8 cellular contexts compared by ENCODE assay signal in genomic region chr3:25789209-25789595, GRCh38. TPM values are rescaled to one million over a fixed set of nuclear protein-coding genes. Genes with fewer than 3 reads are reported as not detected.
DNase-seq lines count a peak whose midpoint lies in the region; ATAC-seq, FAIRE-seq and TF ChIP-seq lines count a peak whose summit lies in the region.

No MANE protein-coding gene starts in this region.

- H3K27ac ChIP-seq in keratinocyte (ENCODE audit: control insufficient read depth, insufficient read depth, low read length), result peak overlapping the region; percentile 86
- H3K27ac ChIP-seq in subcutaneous abdominal adipose tissue (ENCODE audit: low read depth, low read length), result peak overlapping the region; percentile 94

- H3K4me1 Mint-ChIP-seq in T-helper 1 cell treated with Interleukin-12 subunit alpha and Interleukin-12 subunit beta and Interleukin-4 antibody, amounts not matched to agents 30 μg/mL and 1 μg/mL, for 36 hours (ENCODE audit: low read depth), result peaks cover 47% of the 10 kb centered on the region
- H3K4me1 Mint-ChIP-seq in activated naive CD8-positive, alpha-beta T cell (ENCODE audit: low read depth), result peaks cover 56% of the 10 kb centered on the region

- no peaks in the 10 kb centered on the region for H3K27me3 Mint-ChIP-seq in T-helper 1 cell treated with Interleukin-12 subunit alpha and Interleukin-12 subunit beta and Interleukin-4 antibody, amounts not matched to agents 30 μg/mL and 1 μg/mL, for 36 hours (ENCODE audit: low read depth)
- no peaks in the 10 kb centered on the region for H3K27me3 Mint-ChIP-seq in activated naive CD8-positive, alpha-beta T cell

- peak overlapping the region; percentile 91 for H3K4me2 ChIP-seq in keratinocyte (ENCODE audit: control insufficient read depth, extremely low read depth, insufficient read depth, low read depth, low read length)

- peak overlapping the region; percentile 88 for H2AFZ ChIP-seq in keratinocyte (ENCODE audit: control insufficient read depth, low read length)

- H3K27me3 ChIP-seq in keratinocyte (ENCODE audit: control insufficient read depth, extremely low read depth, insufficient read depth, low read length), result no peaks in the 10 kb centered on the region
- H3K27me3 ChIP-seq in subcutaneous abdominal adipose tissue (ENCODE audit: control insufficient read depth in 5 of 5, insufficient read depth in 4 of 5, low read length in 5 of 5), result peaks cover 0 to 3% (median 0%) of the 10 kb centered on the region in 5 donors

- H3K9ac ChIP-seq in keratinocyte (ENCODE audit: control insufficient read depth, extremely low read depth, insufficient read depth, low read length) (peak overlapping the region; percentile 88), subcutaneous abdominal adipose tissue (ENCODE audit: low read length in 5 of 5) (peak overlapping the region; percentile 72 to 96 (median 84))

- TF ChIP-seq CTCF in keratinocyte (optimal IDR thresholded peaks at IDR 0.05 in 1 of 3, IDR thresholded peaks at IDR 0.05 in 1 of 3, conservative IDR thresholded peaks at IDR 0.05 in 1 of 3; ENCODE audit: extremely low read depth in 1 of 3, insufficient read depth in 2 of 3, low read length in 3 of 3), result no peak

- peak overlapping the region; percentile 97 for H3K27ac Mint-ChIP-seq in T-helper 1 cell treated with Interleukin-12 subunit alpha and Interleukin-12 subunit beta and Interleukin-4 antibody, amounts not matched to agents 30 μg/mL and 1 μg/mL, for 36 hours
- peak overlapping the region; percentile 94 for H3K27ac Mint-ChIP-seq in activated naive CD8-positive, alpha-beta T cell

- H3K4me1 ChIP-seq in keratinocyte (ENCODE audit: control insufficient read depth, extremely low read depth, insufficient read depth, low read length) (no peaks in the 10 kb centered on the region), subcutaneous abdominal adipose tissue (ENCODE audit: control insufficient read depth in 5 of 5, insufficient read depth in 5 of 5, low read length in 5 of 5) (peaks cover 7 to 22% (median 13%) of the 10 kb centered on the region in 5 donors)

- H3K36me3 Mint-ChIP-seq in T-helper 1 cell treated with Interleukin-12 subunit alpha and Interleukin-12 subunit beta and Interleukin-4 antibody, amounts not matched to agents 30 μg/mL and 1 μg/mL, for 36 hours (ENCODE audit: low read depth), result peaks cover 14% of the 10 kb centered on the region
- peaks cover 3% of the 10 kb centered on the region for H3K36me3 Mint-ChIP-seq in activated naive CD8-positive, alpha-beta T cell

- H3K36me3 ChIP-seq in keratinocyte (ENCODE audit: control insufficient read depth in 2 of 2, extremely low read depth in 1 of 2, insufficient read depth in 2 of 2, low read length in 2 of 2), result no peaks in the 10 kb centered on the region
- H3K36me3 ChIP-seq in subcutaneous abdominal adipose tissue (ENCODE audit: control insufficient read depth in 5 of 5, insufficient read depth in 5 of 5, low read length in 5 of 5), result peaks cover 0 to 7% (median 3%) of the 10 kb centered on the region in 5 donors

- DNase-seq in T-helper 1 cell (no peak), keratinocyte (ENCODE audit: low read depth, low spot score) (no peak), EL (no peak), hepatic stellate cell (ENCODE audit: low spot score) (no peak)

- dilution Hi-C loops in keratinocyte (cut with MboI; ENCODE audit: extremely low pct_ligation_motif_present, low sequenced_read_pairs), result no loop called here

- ATAC-seq in HG03469 (IDR thresholded peaks at IDR 0.05; ENCODE audit: unreplicated experiment), result no peak

- H3K9me1 ChIP-seq in keratinocyte (ENCODE audit: control insufficient read depth, extremely low read depth, insufficient read depth, low read length), result no peaks in the 10 kb centered on the region

- FAIRE-seq in keratinocyte (lab: Jason Lieb, UNC), result no peak

- H3K79me2 ChIP-seq in keratinocyte (ENCODE audit: control insufficient read depth, insufficient read depth, low read length), result peaks cover 5% of the 10 kb centered on the region

- H4K20me1 ChIP-seq in keratinocyte (ENCODE audit: control insufficient read depth, extremely low read depth, insufficient read depth, low read length), result no peaks in the 10 kb centered on the region

- H3K9me3 Mint-ChIP-seq in T-helper 1 cell treated with Interleukin-12 subunit alpha and Interleukin-12 subunit beta and Interleukin-4 antibody, amounts not matched to agents 30 μg/mL and 1 μg/mL, for 36 hours, result no peaks in the 10 kb centered on the region
- H3K9me3 Mint-ChIP-seq in activated naive CD8-positive, alpha-beta T cell (ENCODE audit: low read depth), result no peaks in the 10 kb centered on the region

- H3K4me3 ChIP-seq in keratinocyte (ENCODE audit: control insufficient read depth in 2 of 3, extremely low read depth in 1 of 3, insufficient read depth in 2 of 3, low read depth in 1 of 3, low read length in 3 of 3) (peak overlapping the region; percentile 57 to 94 (median 72)), subcutaneous abdominal adipose tissue (ENCODE audit: low read depth in 1 of 5, low read length in 5 of 5) (peak overlapping the region; percentile 74 to 97 (median 82))

- H3K4me3 Mint-ChIP-seq in T-helper 1 cell treated with Interleukin-12 subunit alpha and Interleukin-12 subunit beta and Interleukin-4 antibody, amounts not matched to agents 30 μg/mL and 1 μg/mL, for 36 hours, result peak overlapping the region; percentile 95
- H3K4me3 Mint-ChIP-seq in activated naive CD8-positive, alpha-beta T cell, result peak overlapping the region; percentile 99

- no peaks in the 10 kb centered on the region for H3K9me3 ChIP-seq in keratinocyte (ENCODE audit: control insufficient read depth, low read depth, low read length)
- no peaks in the 10 kb centered on the region for H3K9me3 ChIP-seq in subcutaneous abdominal adipose tissue (ENCODE audit: control insufficient read depth in 5 of 5, low read length in 5 of 5)

RNA-seq across cellular contexts. Expression of gene OXSM, which starts 0.7 kb away (rescaled TPM):
- polyA plus RNA-seq in keratinocyte, result 17.8 to 31.6 TPM (median 28.0 TPM) in 3 replicates
- polyA plus RNA-seq in keratinocyte (2011; ENCODE audit: low read depth), result 8.0 TPM
- 10.9 and 26.3 TPM in 2 replicates for polyA plus RNA-seq in keratinocyte (2011; cell fraction: cytosol; rRNA removed)
- polyA plus RNA-seq in keratinocyte (2011; cell fraction: nucleus; rRNA removed), result 28.8 and 35.7 TPM in 2 replicates
- 12.2 and 17.7 TPM in 2 replicates for polyA plus RNA-seq in keratinocyte (2012; ENCODE audit: low replicate concordance)
- 5.5 to 14.6 TPM (median 11.0 TPM) in 3 replicates for polyA minus RNA-seq in keratinocyte
- 3.1 TPM for polyA minus RNA-seq in keratinocyte (2011; cell fraction: cytosol; rRNA and poly(A)+ RNA removed)
- 9.1 and 18.9 TPM in 2 replicates for polyA minus RNA-seq in keratinocyte (2011; cell fraction: nucleus; rRNA and poly(A)+ RNA removed)

RNA-seq across cellular contexts. Expression of gene NGLY1, which starts 6.0 kb away (rescaled TPM):
- polyA plus RNA-seq in keratinocyte, result 8.6 to 19.5 TPM (median 11.2 TPM) in 3 replicates
- 33.7 TPM for polyA plus RNA-seq in keratinocyte (2011; ENCODE audit: low read depth)
- polyA plus RNA-seq in keratinocyte (2011; cell fraction: cytosol; rRNA removed), result 10.8 and 21.5 TPM in 2 replicates
- polyA plus RNA-seq in keratinocyte (2011; cell fraction: nucleus; rRNA removed), result 16.0 and 19.2 TPM in 2 replicates
- 15.6 and 21.6 TPM in 2 replicates for polyA plus RNA-seq in keratinocyte (2012; ENCODE audit: low replicate concordance)
- 2.5 to 12.6 TPM (median 10.3 TPM) in 3 replicates for polyA minus RNA-seq in keratinocyte
- 3.8 TPM for polyA minus RNA-seq in keratinocyte (2011; cell fraction: cytosol; rRNA and poly(A)+ RNA removed)
- polyA minus RNA-seq in keratinocyte (2011; cell fraction: nucleus; rRNA and poly(A)+ RNA removed), result 8.4 and 16.1 TPM in 2 replicates
